ENCODE assay signal across 21 cellular contexts in the genomic region with DNA sequence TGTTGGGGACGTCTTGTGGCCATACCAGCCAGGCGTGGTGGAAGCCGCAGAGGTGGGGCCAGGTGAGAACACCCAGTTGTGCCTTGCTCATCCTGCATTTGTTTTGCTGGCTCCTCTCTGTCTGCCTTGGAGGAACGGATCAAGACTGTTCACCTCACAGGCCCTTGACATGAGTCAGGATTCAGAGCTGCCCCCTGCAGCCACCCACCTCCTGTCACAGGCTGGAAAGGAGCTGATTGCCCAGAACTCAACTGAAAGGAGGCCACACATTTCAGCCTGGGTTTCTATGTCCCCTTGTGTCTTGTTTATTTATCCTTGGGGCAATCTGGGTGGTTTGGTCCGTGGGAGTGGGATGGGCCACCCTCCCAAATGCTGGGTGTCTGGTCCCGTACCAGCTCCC.
"Had no signal": no experiment of that assay in that cellular context is flagged by ENCODE, and none has a peak within 500 bp of the region (broad histone marks: within the 10 kb centered on the region; RNA-seq: fewer than 3 reads in every experiment).

No MANE protein-coding gene starts in this region.

- H3K9me3 ChIP-seq: left ventricle myocardium inferior, right atrium auricular region, upper lobe of left lung had no signal

- H3K4me3 ChIP-seq: cardiac muscle cell, dorsolateral prefrontal cortex, left ventricle myocardium inferior, right atrium auricular region, upper lobe of left lung had no signal

- H3K9me3 Mint-ChIP-seq: activated CD4-positive, alpha-beta memory T cell treated with anti-CD3 and anti-CD28 coated beads for 36 hours; activated naive CD8-positive, alpha-beta T cell treated with anti-CD3 and anti-CD28 coated beads for 36 hours; activated T-helper 1 cell treated with anti-CD3 and anti-CD28 coated beads, Interleukin-12 subunit alpha, Interleukin-12 subunit beta, Interleukin-2, Interleukin-4 antibody, amounts not matched to agents 30 ng/mL and 10 ng/mL and 1 ng/mL, durations not matched to agents 14 hours and 24 hours and 36 hours; stimulated activated naive CD8-positive, alpha-beta T cell treated with anti-CD3 and anti-CD28 coated beads, Interleukin-15, amount 100 ng/mL, for 72 hours; WTC11 had no signal

- ATAC-seq: activated CD4-positive, alpha-beta T cell treated with anti-CD3 and anti-CD28 coated beads for 36 hours; stimulated activated naive CD8-positive, alpha-beta T cell treated with anti-CD3 and anti-CD28 coated beads, Interleukin-15, amount 100 ng/mL, for 72 hours; WTC11 had no signal

- H3K36me3 ChIP-seq: cardiac muscle cell, left ventricle myocardium inferior, right atrium auricular region, upper lobe of left lung had no signal

- H3K27me3 Mint-ChIP-seq: activated CD4-positive, alpha-beta memory T cell treated with anti-CD3 and anti-CD28 coated beads for 36 hours; activated CD4-positive, alpha-beta T cell treated with anti-CD3 and anti-CD28 coated beads for 36 hours; activated naive CD8-positive, alpha-beta T cell treated with anti-CD3 and anti-CD28 coated beads for 36 hours; progenitor cell of endocrine pancreas had no signal

- H3K4me3 Mint-ChIP-seq: activated CD4-positive, alpha-beta memory T cell treated with anti-CD3 and anti-CD28 coated beads for 36 hours; activated CD4-positive, alpha-beta T cell treated with anti-CD3 and anti-CD28 coated beads for 36 hours; activated naive CD8-positive, alpha-beta T cell treated with anti-CD3 and anti-CD28 coated beads for 36 hours; activated T-helper 1 cell treated with anti-CD3 and anti-CD28 coated beads, Interleukin-12 subunit alpha, Interleukin-12 subunit beta, Interleukin-2, Interleukin-4 antibody, amounts not matched to agents 30 ng/mL and 10 ng/mL and 1 ng/mL, durations not matched to agents 14 hours and 24 hours and 36 hours; stimulated activated naive CD8-positive, alpha-beta T cell treated with anti-CD3 and anti-CD28 coated beads, Interleukin-15, amount 100 ng/mL, for 72 hours; WTC11 had no signal

- H3K27ac Mint-ChIP-seq: activated CD4-positive, alpha-beta memory T cell treated with anti-CD3 and anti-CD28 coated beads for 36 hours; activated CD4-positive, alpha-beta T cell treated with anti-CD3 and anti-CD28 coated beads for 36 hours; activated naive CD8-positive, alpha-beta T cell treated with anti-CD3 and anti-CD28 coated beads for 36 hours; activated T-helper 1 cell treated with anti-CD3 and anti-CD28 coated beads, Interleukin-12 subunit alpha, Interleukin-12 subunit beta, Interleukin-2, Interleukin-4 antibody, amounts not matched to agents 30 ng/mL and 10 ng/mL and 1 ng/mL, durations not matched to agents 14 hours and 24 hours and 36 hours; progenitor cell of endocrine pancreas; stimulated activated naive CD8-positive, alpha-beta T cell treated with anti-CD3 and anti-CD28 coated beads, Interleukin-15, amount 100 ng/mL, for 72 hours; WTC11 had no signal

- H3K27me3 ChIP-seq: cardiac muscle cell, dorsolateral prefrontal cortex, right atrium auricular region, upper lobe of left lung had no signal

- DNase-seq: activated CD4-positive, alpha-beta memory T cell treated with anti-CD3 and anti-CD28 coated beads for 36 hours; activated CD4-positive, alpha-beta T cell treated with anti-CD3 and anti-CD28 coated beads for 36 hours; activated naive CD4-positive, alpha-beta T cell; activated naive CD8-positive, alpha-beta T cell treated with anti-CD3 and anti-CD28 coated beads for 36 hours; activated T-cell treated with anti-CD3 and anti-CD28 coated beads for 4 hours; amniotic stem cell; foreskin melanocyte; kidney glomerular epithelial cell; left ventricle myocardium inferior; mammary epithelial cell; occipital lobe; stimulated activated CD4-positive, alpha-beta T cell treated with anti-CD3 and anti-CD28 coated beads, Interleukin-2, amount 100 ng/mL, for 24 hours; stimulated activated naive CD8-positive, alpha-beta T cell treated with anti-CD3 and anti-CD28 coated beads, Interleukin-15, amount 100 ng/mL, for 72 hours; T-helper 2 cell; upper lobe of left lung had no signal

- H3K36me3 Mint-ChIP-seq: activated CD4-positive, alpha-beta memory T cell treated with anti-CD3 and anti-CD28 coated beads for 36 hours; activated naive CD8-positive, alpha-beta T cell treated with anti-CD3 and anti-CD28 coated beads for 36 hours; WTC11 had no signal

- H3K27ac ChIP-seq: cardiac muscle cell, left ventricle myocardium inferior, right atrium auricular region, upper lobe of left lung had no signal

- H3K4me1 Mint-ChIP-seq: WTC11 had no signal
